8 cellular contexts compared by ENCODE assay signal in genomic region chr17:42387221-42387657, GRCh38.
A peak's percentile ranks its signal among the peaks of the same experiment; 100 is the strongest.
DNase-seq lines count a peak whose midpoint lies in the region; ATAC-seq lines count a peak whose summit lies in the region.

No MANE protein-coding gene starts in this region.

- H3K27me3 ChIP-seq in subcutaneous abdominal adipose tissue (ENCODE audit: control insufficient read depth in 5 of 5, insufficient read depth in 4 of 5, low read length in 5 of 5): no peaks in the 10 kb centered on the region

- peak overlapping the region; percentile 82 to 98 (median 95) for H3K4me3 ChIP-seq in subcutaneous abdominal adipose tissue (ENCODE audit: low read depth in 1 of 5, low read length in 5 of 5)

- no peaks in the 10 kb centered on the region for H3K36me3 ChIP-seq in subcutaneous abdominal adipose tissue (ENCODE audit: control insufficient read depth in 5 of 5, insufficient read depth in 5 of 5, low read length in 5 of 5)

- peak; percentile 48 for DNase-seq in ELR (ENCODE audit: low read depth)
- DNase-seq in NCI-H2081 (lab: John Stamatoyannopoulos, UW): peak; percentile 51 to 78
- DNase-seq in amniotic epithelial cell (ENCODE audit: low read depth): peak; percentile 94
- peak; percentile 88 for DNase-seq in iris pigment epithelial cell (ENCODE audit: low read depth)
- DNase-seq in activated gamma-delta T cell (lab: John Stamatoyannopoulos, UW): no peak
- DNase-seq in NCI-H128 (lab: John Stamatoyannopoulos, UW; ENCODE audit: unreplicated experiment): no peak

- peaks cover 4 to 45% (median 28%) of the 10 kb centered on the region in 5 donors for H3K4me1 ChIP-seq in subcutaneous abdominal adipose tissue (ENCODE audit: control insufficient read depth in 5 of 5, insufficient read depth in 5 of 5, low read length in 5 of 5)

- H3K9ac ChIP-seq in subcutaneous abdominal adipose tissue (ENCODE audit: low read length in 5 of 5): peak overlapping the region; percentile 84 to 100 (median 97)

- H3K9me3 ChIP-seq in subcutaneous abdominal adipose tissue (ENCODE audit: control insufficient read depth in 5 of 5, low read length in 5 of 5): no peaks in the 10 kb centered on the region

- no peak for ATAC-seq in HG03139 (IDR thresholded peaks at IDR 0.05; ENCODE audit: unreplicated experiment)

- peak overlapping the region; percentile 98 for H3K27ac ChIP-seq in subcutaneous abdominal adipose tissue (ENCODE audit: low read depth, low read length)

Comparison
In these comparisons a context has a peak if more than half of its experiments do, and no peak if none do; other contexts are left out.
1. DNase-seq: peak in ELR (single experiment), NCI-H2081 (2 of 2), amniotic epithelial cell (single experiment) and iris pigment epithelial cell (single experiment); none in activated gamma-delta T cell (single experiment) and NCI-H128 (single experiment).